ENCODE assay signal across 2 cellular contexts in the genomic region with DNA sequence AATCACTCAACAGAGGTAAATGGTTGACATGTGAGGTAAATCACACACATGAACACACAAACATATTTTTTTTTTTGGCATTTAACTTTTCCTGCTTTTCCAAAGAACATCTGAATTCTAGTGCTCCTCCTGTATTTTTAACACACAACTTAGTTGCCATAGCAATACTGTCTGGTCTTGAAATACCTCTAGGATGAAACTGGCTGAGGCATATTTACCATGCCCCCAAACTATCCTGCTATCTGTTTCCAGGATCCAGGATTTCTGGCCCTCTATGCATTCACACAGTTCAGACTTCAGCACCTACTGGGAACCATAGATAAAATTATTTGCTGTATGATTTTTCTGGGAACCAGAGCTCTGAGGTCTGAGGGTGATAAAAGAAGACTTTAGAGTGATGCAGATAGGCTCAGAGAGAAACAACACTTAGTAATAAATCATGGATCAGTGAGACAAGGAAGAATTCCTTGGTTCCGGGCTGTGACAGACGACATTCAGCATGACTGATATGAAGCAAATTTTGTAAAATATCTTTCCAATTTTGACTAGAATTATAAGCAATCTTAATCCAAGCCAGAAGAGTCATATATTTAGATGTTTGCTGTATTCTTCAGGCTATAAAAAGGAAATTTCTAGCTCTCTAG.
TF ChIP-seq lines count a peak whose summit lies in the region.

No MANE protein-coding gene starts in this region.

TF ChIP-seq in SK-N-SH, 30 proteins besides CTCF, POLR2A, EP300 and RAD21 (continued from another document):
- TF ChIP-seq MEF2A (IDR thresholded peaks at IDR 0.05; ENCODE audit: borderline replicate concordance, low read depth) (no peak), MXI1 (IDR thresholded peaks at IDR 0.05; ENCODE audit: low read depth, low read length) (no peak)

TF ChIP-seq in neural cell, 6 proteins besides CTCF, POLR2A, EP300 and RAD21 (continued from another document):
- no peak for TF ChIP-seq MXI1 (conservative IDR thresholded peaks at IDR 0.05; ENCODE audit: poor library complexity, severe bottlenecking)
- no peak for TF ChIP-seq EZH2 (IDR thresholded peaks at IDR 0.05; ENCODE audit: borderline replicate concordance, insufficient read depth, low read length, poor library complexity, severe bottlenecking)
- TF ChIP-seq, protein P1, sequence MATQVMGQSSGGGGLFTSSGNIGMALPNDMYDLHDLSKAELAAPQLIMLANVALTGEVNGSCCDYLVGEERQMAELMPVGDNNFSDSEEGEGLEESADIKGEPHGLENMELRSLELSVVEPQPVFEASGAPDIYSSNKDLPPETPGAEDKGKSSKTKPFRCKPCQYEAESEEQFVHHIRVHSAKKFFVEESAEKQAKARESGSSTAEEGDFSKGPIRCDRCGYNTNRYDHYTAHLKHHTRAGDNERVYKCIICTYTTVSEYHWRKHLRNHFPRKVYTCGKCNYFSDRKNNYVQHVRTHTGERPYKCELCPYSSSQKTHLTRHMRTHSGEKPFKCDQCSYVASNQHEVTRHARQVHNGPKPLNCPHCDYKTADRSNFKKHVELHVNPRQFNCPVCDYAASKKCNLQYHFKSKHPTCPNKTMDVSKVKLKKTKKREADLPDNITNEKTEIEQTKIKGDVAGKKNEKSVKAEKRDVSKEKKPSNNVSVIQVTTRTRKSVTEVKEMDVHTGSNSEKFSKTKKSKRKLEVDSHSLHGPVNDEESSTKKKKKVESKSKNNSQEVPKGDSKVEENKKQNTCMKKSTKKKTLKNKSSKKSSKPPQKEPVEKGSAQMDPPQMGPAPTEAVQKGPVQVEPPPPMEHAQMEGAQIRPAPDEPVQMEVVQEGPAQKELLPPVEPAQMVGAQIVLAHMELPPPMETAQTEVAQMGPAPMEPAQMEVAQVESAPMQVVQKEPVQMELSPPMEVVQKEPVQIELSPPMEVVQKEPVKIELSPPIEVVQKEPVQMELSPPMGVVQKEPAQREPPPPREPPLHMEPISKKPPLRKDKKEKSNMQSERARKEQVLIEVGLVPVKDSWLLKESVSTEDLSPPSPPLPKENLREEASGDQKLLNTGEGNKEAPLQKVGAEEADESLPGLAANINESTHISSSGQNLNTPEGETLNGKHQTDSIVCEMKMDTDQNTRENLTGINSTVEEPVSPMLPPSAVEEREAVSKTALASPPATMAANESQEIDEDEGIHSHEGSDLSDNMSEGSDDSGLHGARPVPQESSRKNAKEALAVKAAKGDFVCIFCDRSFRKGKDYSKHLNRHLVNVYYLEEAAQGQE (IDR thresholded peaks at IDR 0.05; ENCODE audit: borderline replicate concordance): no peak
